In the genomic region with DNA sequence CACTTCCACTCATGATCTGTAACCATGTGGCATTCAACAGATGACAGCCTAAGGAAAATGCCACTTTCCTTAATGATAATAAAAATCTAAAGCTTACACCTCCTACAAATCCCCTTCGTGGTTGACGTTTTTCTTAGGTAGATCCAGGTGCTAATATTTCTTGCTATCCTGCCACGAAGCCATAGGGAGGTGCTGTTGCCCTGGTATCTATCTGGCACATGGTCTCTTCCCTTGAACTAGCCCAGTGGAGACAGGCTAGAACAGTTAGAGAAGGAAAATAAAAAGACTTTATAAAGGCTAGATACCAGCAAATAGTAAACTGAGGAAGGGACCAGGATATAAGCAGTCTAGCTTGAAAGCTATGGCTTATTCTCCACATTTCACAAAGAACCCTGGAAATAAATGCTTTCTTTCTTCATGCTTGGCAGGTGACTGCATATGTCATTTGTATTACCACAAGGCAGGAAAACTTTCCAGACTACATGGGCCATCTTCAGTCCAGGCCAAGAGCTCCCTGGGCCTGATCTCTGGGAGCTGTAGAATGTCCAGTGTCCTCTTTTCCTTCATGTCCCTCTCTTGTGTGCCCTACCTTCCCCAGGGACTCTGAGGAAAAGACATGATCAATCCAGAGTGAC, we compare ENCODE assay signal across 1 cellular context.
TF ChIP-seq lines count a peak whose summit lies in the region.

No MANE protein-coding gene starts in this region.

TF ChIP-seq in GM23338, 12 proteins besides CTCF, POLR2A, EP300 and RAD21 (continued from another document):
- TF ChIP-seq, protein P1, sequence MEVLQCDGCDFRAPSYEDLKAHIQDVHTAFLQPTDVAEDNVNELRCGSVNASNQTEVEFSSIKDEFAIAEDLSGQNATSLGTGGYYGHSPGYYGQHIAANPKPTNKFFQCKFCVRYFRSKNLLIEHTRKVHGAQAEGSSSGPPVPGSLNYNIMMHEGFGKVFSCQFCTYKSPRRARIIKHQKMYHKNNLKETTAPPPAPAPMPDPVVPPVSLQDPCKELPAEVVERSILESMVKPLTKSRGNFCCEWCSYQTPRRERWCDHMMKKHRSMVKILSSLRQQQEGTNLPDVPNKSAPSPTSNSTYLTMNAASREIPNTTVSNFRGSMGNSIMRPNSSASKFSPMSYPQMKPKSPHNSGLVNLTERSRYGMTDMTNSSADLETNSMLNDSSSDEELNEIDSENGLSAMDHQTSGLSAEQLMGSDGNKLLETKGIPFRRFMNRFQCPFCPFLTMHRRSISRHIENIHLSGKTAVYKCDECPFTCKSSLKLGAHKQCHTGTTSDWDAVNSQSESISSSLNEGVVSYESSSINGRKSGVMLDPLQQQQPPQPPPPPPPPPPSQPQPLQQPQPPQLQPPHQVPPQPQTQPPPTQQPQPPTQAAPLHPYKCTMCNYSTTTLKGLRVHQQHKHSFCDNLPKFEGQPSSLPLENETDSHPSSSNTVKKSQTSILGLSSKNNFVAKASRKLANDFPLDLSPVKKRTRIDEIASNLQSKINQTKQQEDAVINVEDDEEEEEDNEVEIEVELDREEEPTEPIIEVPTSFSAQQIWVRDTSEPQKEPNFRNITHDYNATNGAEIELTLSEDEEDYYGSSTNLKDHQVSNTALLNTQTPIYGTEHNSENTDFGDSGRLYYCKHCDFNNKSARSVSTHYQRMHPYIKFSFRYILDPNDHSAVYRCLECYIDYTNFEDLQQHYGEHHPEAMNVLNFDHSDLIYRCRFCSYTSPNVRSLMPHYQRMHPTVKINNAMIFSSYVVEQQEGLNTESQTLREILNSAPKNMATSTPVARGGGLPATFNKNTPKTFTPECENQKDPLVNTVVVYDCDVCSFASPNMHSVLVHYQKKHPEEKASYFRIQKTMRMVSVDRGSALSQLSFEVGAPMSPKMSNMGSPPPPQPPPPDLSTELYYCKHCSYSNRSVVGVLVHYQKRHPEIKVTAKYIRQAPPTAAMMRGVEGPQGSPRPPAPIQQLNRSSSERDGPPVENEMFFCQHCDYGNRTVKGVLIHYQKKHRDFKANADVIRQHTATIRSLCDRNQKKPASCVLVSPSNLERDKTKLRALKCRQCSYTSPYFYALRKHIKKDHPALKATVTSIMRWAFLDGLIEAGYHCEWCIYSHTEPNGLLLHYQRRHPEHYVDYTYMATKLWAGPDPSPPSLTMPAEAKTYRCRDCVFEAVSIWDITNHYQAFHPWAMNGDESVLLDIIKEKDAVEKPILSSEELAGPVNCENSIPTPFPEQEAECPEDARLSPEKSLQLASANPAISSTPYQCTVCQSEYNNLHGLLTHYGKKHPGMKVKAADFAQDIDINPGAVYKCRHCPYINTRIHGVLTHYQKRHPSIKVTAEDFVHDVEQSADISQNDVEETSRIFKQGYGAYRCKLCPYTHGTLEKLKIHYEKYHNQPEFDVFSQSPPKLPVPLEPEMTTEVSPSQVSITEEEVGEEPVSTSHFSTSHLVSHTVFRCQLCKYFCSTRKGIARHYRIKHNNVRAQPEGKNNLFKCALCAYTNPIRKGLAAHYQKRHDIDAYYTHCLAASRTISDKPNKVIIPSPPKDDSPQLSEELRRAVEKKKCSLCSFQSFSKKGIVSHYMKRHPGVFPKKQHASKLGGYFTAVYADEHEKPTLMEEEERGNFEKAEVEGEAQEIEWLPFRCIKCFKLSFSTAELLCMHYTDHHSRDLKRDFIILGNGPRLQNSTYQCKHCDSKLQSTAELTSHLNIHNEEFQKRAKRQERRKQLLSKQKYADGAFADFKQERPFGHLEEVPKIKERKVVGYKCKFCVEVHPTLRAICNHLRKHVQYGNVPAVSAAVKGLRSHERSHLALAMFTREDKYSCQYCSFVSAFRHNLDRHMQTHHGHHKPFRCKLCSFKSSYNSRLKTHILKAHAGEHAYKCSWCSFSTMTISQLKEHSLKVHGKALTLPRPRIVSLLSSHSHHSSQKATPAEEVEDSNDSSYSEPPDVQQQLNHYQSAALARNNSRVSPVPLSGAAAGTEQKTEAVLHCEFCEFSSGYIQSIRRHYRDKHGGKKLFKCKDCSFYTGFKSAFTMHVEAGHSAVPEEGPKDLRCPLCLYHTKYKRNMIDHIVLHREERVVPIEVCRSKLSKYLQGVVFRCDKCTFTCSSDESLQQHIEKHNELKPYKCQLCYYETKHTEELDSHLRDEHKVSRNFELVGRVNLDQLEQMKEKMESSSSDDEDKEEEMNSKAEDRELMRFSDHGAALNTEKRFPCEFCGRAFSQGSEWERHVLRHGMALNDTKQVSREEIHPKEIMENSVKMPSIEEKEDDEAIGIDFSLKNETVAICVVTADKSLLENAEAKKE (CRISPR knock-in tag; IDR thresholded peaks at IDR 0.05): no peak
- TF ChIP-seq NANOG (IDR thresholded peaks at IDR 0.05; ENCODE audit: borderline replicate concordance): no peak
- no peak for TF ChIP-seq ZNF331 (CRISPR knock-in tag; IDR thresholded peaks at IDR 0.05; ENCODE audit: low read depth)
- no peak for TF ChIP-seq POLR2AphosphoS5 (IDR thresholded peaks at IDR 0.05; ENCODE audit: low read depth)
- TF ChIP-seq ZNF114 (CRISPR knock-in tag; IDR thresholded peaks at IDR 0.05): no peak
- TF ChIP-seq EZH2phosphoT487 (IDR thresholded peaks at IDR 0.05; ENCODE audit: unreplicated experiment): no peak
- TF ChIP-seq JUNB (IDR thresholded peaks at IDR 0.05; ENCODE audit: unreplicated experiment): no peak
TF ChIP-seq in GM23338: peak in this region for 0.
